In the genomic region with DNA sequence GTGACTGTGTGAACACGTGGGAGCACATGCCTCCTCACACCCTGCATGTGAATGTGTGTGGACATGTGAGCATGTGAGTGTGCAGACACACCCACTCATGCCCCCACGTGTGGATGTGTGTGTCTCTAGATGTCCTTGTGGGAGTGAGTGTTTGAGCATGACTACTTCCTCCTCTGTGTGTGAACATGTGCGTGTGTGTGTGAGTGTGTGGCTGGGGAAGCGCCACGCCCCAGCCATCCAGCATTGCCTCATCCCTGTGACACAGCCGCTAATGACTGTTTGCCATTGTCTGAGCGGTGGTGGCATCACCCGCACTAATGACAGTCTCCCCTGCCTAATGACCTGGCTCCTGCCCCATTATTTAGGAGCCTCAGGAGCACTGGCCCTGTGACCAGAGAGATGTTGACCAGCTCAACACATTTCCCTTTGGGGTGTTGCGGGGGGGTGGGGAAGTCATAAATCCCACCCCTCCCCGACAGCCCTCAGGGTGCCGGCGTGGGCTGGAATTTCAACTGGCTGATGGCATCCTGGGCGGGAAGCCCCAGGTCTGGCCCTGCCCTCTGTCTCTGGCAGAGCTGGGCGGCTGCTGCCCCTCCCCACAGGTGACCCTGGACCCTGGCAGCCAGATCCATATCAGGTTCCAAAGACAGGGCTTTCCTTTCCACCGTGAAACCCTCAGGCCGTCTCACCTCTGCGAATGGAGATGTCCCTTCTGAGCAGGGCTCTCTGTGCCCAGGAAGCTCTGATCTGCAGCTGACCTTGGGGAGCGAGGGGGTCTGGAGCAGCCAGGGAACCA, we compare ENCODE assay signal across 2 cellular contexts.
TF ChIP-seq lines count a peak whose summit lies in the region.

No MANE protein-coding gene starts in this region.

TF ChIP-seq in HCT116, 20 proteins besides CTCF, POLR2A, EP300 and RAD21:
- peak; percentile 43 for TF ChIP-seq TCF7L2 (IDR thresholded peaks at IDR 0.05; ENCODE audit: borderline replicate concordance, extremely low read depth, insufficient read depth, insufficient read length)
- TF ChIP-seq, protein P1, sequence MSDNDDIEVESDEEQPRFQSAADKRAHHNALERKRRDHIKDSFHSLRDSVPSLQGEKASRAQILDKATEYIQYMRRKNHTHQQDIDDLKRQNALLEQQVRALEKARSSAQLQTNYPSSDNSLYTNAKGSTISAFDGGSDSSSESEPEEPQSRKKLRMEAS (IDR thresholded peaks at IDR 0.05), result peak; percentile 93
- no peak for TF ChIP-seq YY1 (IDR thresholded peaks at IDR 0.05; ENCODE audit: extremely low read depth, insufficient replicate concordance, low read depth, low read length)
- no peak for TF ChIP-seq EZH2 (IDR thresholded peaks at IDR 0.05)
- peak; percentile 18; the same call in 1 of the 2 replicates for TF ChIP-seq POLR2AphosphoS5 (IDR thresholded peaks at IDR 0.05; ENCODE audit: low read depth, low read length)
- peak; percentile 75; the same call in 1 of the 2 replicates for TF ChIP-seq CBX3 (IDR thresholded peaks at IDR 0.05; ENCODE audit: low read depth)
- TF ChIP-seq ZBTB33 (IDR thresholded peaks at IDR 0.05; ENCODE audit: extremely low read depth, insufficient replicate concordance, low read length), result no peak

TF ChIP-seq in endothelial cell of umbilical vein, 7 proteins besides CTCF, POLR2A, EP300 and RAD21:
- TF ChIP-seq POLR2AphosphoS5 (IDR thresholded peaks at IDR 0.05; ENCODE audit: insufficient read depth, low read depth, low read length) (no peak), GATA2 (IDR thresholded peaks at IDR 0.05; ENCODE audit: insufficient read depth, insufficient read length, low read depth, low read length) (no peak), JUN (IDR thresholded peaks at IDR 0.05; ENCODE audit: borderline replicate concordance, insufficient read depth, insufficient read length, low read depth) (no peak), EZH2 (IDR thresholded peaks at IDR 0.05; ENCODE audit: borderline replicate concordance, low read depth, low read length, severe bottlenecking) (no peak), FOS (IDR thresholded peaks at IDR 0.05; ENCODE audit: borderline replicate concordance, insufficient read depth, low read length) (no peak)
- TF ChIP-seq, protein P1 (IDR thresholded peaks at IDR 0.05; ENCODE audit: insufficient read depth, insufficient read length), result peak; percentile 27
